ENCODE assay signal across 1 cellular context in genomic region chr11:3853935-3854659, GRCh38.
TF ChIP-seq lines count a peak whose summit lies in the region.

No MANE protein-coding gene starts in this region.

TF ChIP-seq in WTC11, 78 proteins besides CTCF, POLR2A, EP300 and RAD21 (continued from another document):
- TF ChIP-seq, protein P1, sequence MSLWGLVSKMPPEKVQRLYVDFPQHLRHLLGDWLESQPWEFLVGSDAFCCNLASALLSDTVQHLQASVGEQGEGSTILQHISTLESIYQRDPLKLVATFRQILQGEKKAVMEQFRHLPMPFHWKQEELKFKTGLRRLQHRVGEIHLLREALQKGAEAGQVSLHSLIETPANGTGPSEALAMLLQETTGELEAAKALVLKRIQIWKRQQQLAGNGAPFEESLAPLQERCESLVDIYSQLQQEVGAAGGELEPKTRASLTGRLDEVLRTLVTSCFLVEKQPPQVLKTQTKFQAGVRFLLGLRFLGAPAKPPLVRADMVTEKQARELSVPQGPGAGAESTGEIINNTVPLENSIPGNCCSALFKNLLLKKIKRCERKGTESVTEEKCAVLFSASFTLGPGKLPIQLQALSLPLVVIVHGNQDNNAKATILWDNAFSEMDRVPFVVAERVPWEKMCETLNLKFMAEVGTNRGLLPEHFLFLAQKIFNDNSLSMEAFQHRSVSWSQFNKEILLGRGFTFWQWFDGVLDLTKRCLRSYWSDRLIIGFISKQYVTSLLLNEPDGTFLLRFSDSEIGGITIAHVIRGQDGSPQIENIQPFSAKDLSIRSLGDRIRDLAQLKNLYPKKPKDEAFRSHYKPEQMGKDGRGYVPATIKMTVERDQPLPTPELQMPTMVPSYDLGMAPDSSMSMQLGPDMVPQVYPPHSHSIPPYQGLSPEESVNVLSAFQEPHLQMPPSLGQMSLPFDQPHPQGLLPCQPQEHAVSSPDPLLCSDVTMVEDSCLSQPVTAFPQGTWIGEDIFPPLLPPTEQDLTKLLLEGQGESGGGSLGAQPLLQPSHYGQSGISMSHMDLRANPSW (CRISPR knock-in tag; conservative IDR thresholded peaks at IDR 0.05; ENCODE audit: low read depth) = no peak
- TF ChIP-seq ZNF138 (CRISPR knock-in tag; conservative IDR thresholded peaks at IDR 0.05) (no peak), SMAD3 (CRISPR knock-in tag; IDR thresholded peaks at IDR 0.05; ENCODE audit: borderline replicate concordance) (no peak)
TF ChIP-seq in WTC11: peak in this region for 0.
